21 cellular contexts compared by ENCODE assay signal in genomic region chr22:28232231-28232630, GRCh38.
"Had no signal": no experiment of that assay in that cellular context is flagged by ENCODE, and none has a peak within 500 bp of the region (broad histone marks: within the 10 kb centered on the region; RNA-seq: fewer than 3 reads in every experiment).

No MANE protein-coding gene starts in this region.

- DNase-seq: effector memory CD8-positive, alpha-beta T cell; gastrocnemius medialis; heart right ventricle; hypothalamus; immature natural killer cell; left cardiac atrium; left ventricle myocardium inferior; mucosa of descending colon; natural killer cell; nucleus accumbens; ovary; right cardiac atrium; small intestine; stimulated activated CD4-positive, alpha-beta T cell treated with anti-CD3 and anti-CD28 coated beads, Interleukin-4, amount 100 ng/mL, for 1 hour; stimulated activated CD8-positive, alpha-beta memory T cell treated with anti-CD3 and anti-CD28 coated beads, Interleukin-4, amount 100 ng/mL, for 48 hours; transverse colon had no signal

- H3K4me3 ChIP-seq: esophagus muscularis mucosa, gastrocnemius medialis, heart right ventricle, left ventricle myocardium inferior, lung, mucosa of descending colon, ovary, transverse colon had no signal

- H3K27ac ChIP-seq: epithelial cell of prostate, esophagus muscularis mucosa, gastrocnemius medialis, left ventricle myocardium inferior, ovary, transverse colon had no signal

- H3K36me3 ChIP-seq: esophagus muscularis mucosa, gastrocnemius medialis, heart right ventricle, left ventricle myocardium inferior, ovary, transverse colon had no signal

- H3K27me3 ChIP-seq: esophagus muscularis mucosa, gastrocnemius medialis, heart right ventricle, ovary, transverse colon had no signal

- H3K9me3 ChIP-seq: esophagus muscularis mucosa, gastrocnemius medialis, heart right ventricle, left ventricle myocardium inferior, mucosa of descending colon, ovary, transverse colon had no signal

- FAIRE-seq: colon, keratinocyte, small intestine had no signal

- H3K4me1 ChIP-seq: transverse colon had no signal
